ENCODE assay signal across 15 cellular contexts in the genomic region with DNA sequence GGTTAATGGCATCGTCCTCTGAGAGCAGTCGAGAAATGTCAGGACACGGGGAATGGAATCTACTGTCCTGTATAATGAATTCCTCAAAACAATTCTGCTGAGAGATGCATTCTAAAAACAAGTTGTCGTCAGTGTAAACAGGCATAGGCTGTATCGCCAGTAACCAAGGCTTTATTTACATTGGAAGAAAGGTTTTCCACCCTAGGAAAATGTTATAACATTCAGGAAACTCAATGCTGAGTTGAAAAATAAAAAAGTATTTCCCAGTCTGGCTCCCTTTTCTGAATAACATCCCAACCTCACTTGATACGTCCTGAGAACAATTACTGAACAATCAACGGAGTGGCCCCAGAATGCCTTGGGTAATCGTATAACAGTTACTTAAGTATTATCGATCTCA.
"Had no signal": no experiment of that assay in that cellular context is flagged by ENCODE, and none has a peak within 500 bp of the region (broad histone marks: within the 10 kb centered on the region; RNA-seq: fewer than 3 reads in every experiment).

No MANE protein-coding gene starts in this region.

- H3K27me3 Mint-ChIP-seq: activated CD8-positive, alpha-beta T cell treated with anti-CD3 and anti-CD28 coated beads for 36 hours had no signal

- ATAC-seq: body of pancreas, left colon had no signal

- H3K9me3 Mint-ChIP-seq: central memory CD8-positive, alpha-beta T cell; immature natural killer cell; nephron; stimulated activated naive CD8-positive, alpha-beta T cell treated with anti-CD3 and anti-CD28 coated beads, Interleukin-15, Interleukin-2, amounts not matched to agents 100 ng/mL and 50 ng/mL, for 24 hours had no signal

- H3K4me3 ChIP-seq: body of pancreas, lung had no signal

- H3K4me3 Mint-ChIP-seq: central memory CD8-positive, alpha-beta T cell; nephron; stimulated activated naive CD8-positive, alpha-beta T cell treated with anti-CD3 and anti-CD28 coated beads, Interleukin-15, Interleukin-2, amounts not matched to agents 100 ng/mL and 50 ng/mL, for 24 hours had no signal

- H3K27me3 ChIP-seq: body of pancreas had no signal

- H3K27ac ChIP-seq: body of pancreas had no signal

- H3K4me1 Mint-ChIP-seq: nephron had no signal

- H3K9me3 ChIP-seq: body of pancreas had no signal

- DNase-seq: activated CD4-positive, alpha-beta T cell treated with anti-CD3 and anti-CD28 coated beads for 1 hour; activated CD8-positive, alpha-beta memory T cell treated with anti-CD3 and anti-CD28 coated beads, Interleukin-2, amount 50 U/mL, for 4 hours; activated CD8-positive, alpha-beta T cell treated with anti-CD3 and anti-CD28 coated beads for 36 hours; cortex of kidney; glutamatergic neuron; left colon; stimulated activated CD4-positive, alpha-beta T cell treated with anti-CD3 and anti-CD28 coated beads, Interleukin-4, amount 100 ng/mL, for 1 hour; stimulated activated CD8-positive, alpha-beta memory T cell treated with anti-CD3 and anti-CD28 coated beads, Interleukin-4, amount 100 ng/mL, for 48 hours; T1000 had no signal

- H3K4me1 ChIP-seq: body of pancreas had no signal

- H3K27ac Mint-ChIP-seq: nephron; stimulated activated naive CD8-positive, alpha-beta T cell treated with anti-CD3 and anti-CD28 coated beads, Interleukin-15, Interleukin-2, amounts not matched to agents 100 ng/mL and 50 ng/mL, for 24 hours had no signal
